ENCODE assay signal across 16 cellular contexts in genomic region chr5:65126192-65126591, GRCh38.
DNase-seq lines count a peak whose midpoint lies in the region; TF ChIP-seq lines count a peak whose summit lies in the region.
"Had no signal": no experiment of that assay in that cellular context is flagged by ENCODE, and none has a peak within 500 bp of the region (broad histone marks: within the 10 kb centered on the region; RNA-seq: fewer than 3 reads in every experiment).

No MANE protein-coding gene starts in this region.

- intact Hi-C loops in OCI-LY7 (cut with micrococcal nuclease; ENCODE audit: unreplicated experiment): no loop called here
- intact Hi-C loops in activated CD4-positive, alpha-beta T cell treated with anti-CD3 and anti-CD28 coated beads, Interleukin-2, amount 10 ng/mL, durations not matched to agents 24 days and 14 days (cut with micrococcal nuclease): no loop called here

- H3K4me2 ChIP-seq in OCI-LY7 (ENCODE audit: low read length): no peak overlapping the region
- H3K4me2 ChIP-seq: KMS-11 had no signal

- CTCF ChIA-PET in AG04450 (lab: Charles Lee): interaction anchor here (1.1 to 3.1 kb wide), 4 partner anchors 9 to 357 kb away, joined by 4 to 13 read pairs (median 6); no protein-coding TSS in a partner anchor
- CTCF ChIA-PET in OCI-LY7 (lab: Charles Lee; ENCODE audit: unreplicated experiment): no interaction called here

- H4K20me1 ChIP-seq in OCI-LY7 (ENCODE audit: insufficient read depth, low read length): no peaks in the 10 kb centered on the region

- H3K36me3 Mint-ChIP-seq in brain: no peaks in the 10 kb centered on the region
- H3K36me3 Mint-ChIP-seq in activated CD4-positive, alpha-beta T cell treated with anti-CD3 and anti-CD28 coated beads, Interleukin-2, amount 10 ng/mL, durations not matched to agents 24 days and 14 days (ENCODE audit: low read depth): no peaks in the 10 kb centered on the region
- H3K36me3 Mint-ChIP-seq: activated CD8-positive, alpha-beta memory T cell treated with anti-CD3 and anti-CD28 coated beads, Interleukin-2, amount 10 ng/mL, durations not matched to agents 7 days and 5 days had no signal

- peak overlapping the region; percentile 43 to 96 (median 85) for H3K27ac Mint-ChIP-seq in brain
- no peak overlapping the region for H3K27ac Mint-ChIP-seq in activated CD4-positive, alpha-beta T cell treated with anti-CD3 and anti-CD28 coated beads, Interleukin-2, amount 10 ng/mL, durations not matched to agents 24 days and 14 days
- H3K27ac Mint-ChIP-seq: activated CD8-positive, alpha-beta memory T cell treated with anti-CD3 and anti-CD28 coated beads, Interleukin-2, amount 10 ng/mL, durations not matched to agents 7 days and 5 days; B cell; stimulated activated naive CD8-positive, alpha-beta T cell treated with anti-CD3 and anti-CD28 coated beads, Interleukin-15, Interleukin-2, amounts not matched to agents 100 ng/mL and 50 ng/mL, for 24 hours had no signal

- no peak for DNase-seq in AG04450 (ENCODE audit: low read depth, low spot score)
- DNase-seq in NCI-H1105 treated with DMSO at 0.1 percent for 48 hours (lab: John Stamatoyannopoulos, UW): peak; percentile 49
- DNase-seq in inferior parietal cortex (ENCODE audit: extremely low spot score): peak; percentile 60
- no peak for DNase-seq in H7
- DNase-seq in activated CD4-positive, alpha-beta T cell treated with anti-CD3 and anti-CD28 coated beads for 48 hours: no peak
- no peak for DNase-seq in OCI-LY7 (ENCODE audit: low spot score)
- no peak for DNase-seq in activated CD4-positive, alpha-beta T cell treated with anti-CD3 and anti-CD28 coated beads, Interleukin-2, amount 10 ng/mL, durations not matched to agents 24 days and 14 days
- DNase-seq: activated CD8-positive, alpha-beta memory T cell treated with anti-CD3 and anti-CD28 coated beads, Interleukin-2, amount 10 ng/mL, durations not matched to agents 7 days and 5 days; adrenal gland; T-helper 2 cell had no signal

- POLR2A ChIA-PET in AG04450 (lab: Yijun Ruan, JAX): interaction anchor here (0.5 to 4.2 kb wide), 11 partner anchors 19 to 383 kb away, joined by 3 to 31 read pairs (median 5); partner anchors contain the start of gene ADAMTS6
- POLR2A ChIA-PET in OCI-LY7 (lab: Charles Lee): interaction anchor here (0.9 to 1.3 kb wide), 3 partner anchors 12 to 43 kb away, joined by 3 read pairs; no protein-coding TSS in a partner anchor

- H3K9me3 Mint-ChIP-seq in brain: no peaks in the 10 kb centered on the region
- peaks cover 4% of the 10 kb centered on the region for H3K9me3 Mint-ChIP-seq in activated CD4-positive, alpha-beta T cell treated with anti-CD3 and anti-CD28 coated beads, Interleukin-2, amount 10 ng/mL, durations not matched to agents 24 days and 14 days
- H3K9me3 Mint-ChIP-seq: stimulated activated naive CD8-positive, alpha-beta T cell treated with anti-CD3 and anti-CD28 coated beads, Interleukin-15, Interleukin-2, amounts not matched to agents 100 ng/mL and 50 ng/mL, for 24 hours had no signal

- H3K4me3 ChIP-seq in AG04450 (ENCODE audit: low read depth, low read length) (no peak overlapping the region), H7 (ENCODE audit: insufficient read depth, low read depth, low read length) (no peak overlapping the region), OCI-LY7 (ENCODE audit: low read depth, low read length, poor library complexity, severe bottlenecking) (no peak overlapping the region)
- H3K4me3 ChIP-seq: adrenal gland had no signal

- no peaks in the 10 kb centered on the region for H3K27me3 ChIP-seq in AG04450 (ENCODE audit: control insufficient read depth, insufficient read depth, low read length)
- H3K27me3 ChIP-seq in H7 (ENCODE audit: control insufficient read depth, insufficient read depth, low read length): no peaks in the 10 kb centered on the region
- H3K27me3 ChIP-seq: adrenal gland, neutrophil had no signal

- H3K27me3 Mint-ChIP-seq in brain: no peaks in the 10 kb centered on the region
- H3K27me3 Mint-ChIP-seq in activated CD4-positive, alpha-beta T cell treated with anti-CD3 and anti-CD28 coated beads, Interleukin-2, amount 10 ng/mL, durations not matched to agents 24 days and 14 days: no peaks in the 10 kb centered on the region
- H3K27me3 Mint-ChIP-seq: B cell; stimulated activated naive CD8-positive, alpha-beta T cell treated with anti-CD3 and anti-CD28 coated beads, Interleukin-15, Interleukin-2, amounts not matched to agents 100 ng/mL and 50 ng/mL, for 24 hours had no signal

- no peaks in the 10 kb centered on the region for H3K79me2 ChIP-seq in OCI-LY7 (ENCODE audit: insufficient read depth, low read depth, low read length)

- H3K9me3 ChIP-seq in AG04450 (ENCODE audit: control insufficient read depth, insufficient read depth, low read length) (no peaks in the 10 kb centered on the region), OCI-LY7 (ENCODE audit: low read length) (no peaks in the 10 kb centered on the region)
- H3K9me3 ChIP-seq: adrenal gland, neutrophil had no signal

- H3K4me1 Mint-ChIP-seq in brain: peaks cover 39% of the 10 kb centered on the region
- no peaks in the 10 kb centered on the region for H3K4me1 Mint-ChIP-seq in activated CD4-positive, alpha-beta T cell treated with anti-CD3 and anti-CD28 coated beads, Interleukin-2, amount 10 ng/mL, durations not matched to agents 24 days and 14 days
- H3K4me1 Mint-ChIP-seq: activated CD8-positive, alpha-beta memory T cell treated with anti-CD3 and anti-CD28 coated beads, Interleukin-2, amount 10 ng/mL, durations not matched to agents 7 days and 5 days; B cell had no signal

- no peaks in the 10 kb centered on the region for H3K9me2 ChIP-seq in OCI-LY7 (ENCODE audit: insufficient read depth, low read length)

- no peak overlapping the region for H2AFZ ChIP-seq in OCI-LY7 (ENCODE audit: low read length)

- H3K27ac ChIP-seq in AG04450 (ENCODE audit: low read depth, low read length): peak overlapping the region; percentile 99
- H3K27ac ChIP-seq in OCI-LY7 (ENCODE audit: low read depth, low read length, poor library complexity, severe bottlenecking): no peak overlapping the region
- H3K27ac ChIP-seq: adrenal gland, epithelial cell of prostate, KMS-11, neutrophil had no signal

- H3K36me3 ChIP-seq in H7 (replicated peaks; ENCODE audit: control insufficient read depth, insufficient read depth, low read length) (no peaks in the 10 kb centered on the region), OCI-LY7 (ENCODE audit: insufficient read depth, low read length) (no peaks in the 10 kb centered on the region)
- H3K36me3 ChIP-seq: adrenal gland, neutrophil had no signal

- BruUV-seq in OCI-LY7 (replicated peaks; lab: Mats Ljungman, UMichigan): no TSS peak

- H3K4me1 ChIP-seq in OCI-LY7 (ENCODE audit: insufficient read depth, low read length, poor library complexity, severe bottlenecking): no peaks in the 10 kb centered on the region
- H3K4me1 ChIP-seq: adrenal gland had no signal

- H3K4me3 Mint-ChIP-seq in brain: peak overlapping the region in 4 of 5 experiments; percentile 45 to 81 (median 66)
- no peak overlapping the region for H3K4me3 Mint-ChIP-seq in activated CD4-positive, alpha-beta T cell treated with anti-CD3 and anti-CD28 coated beads, Interleukin-2, amount 10 ng/mL, durations not matched to agents 24 days and 14 days
- H3K4me3 Mint-ChIP-seq: activated CD8-positive, alpha-beta memory T cell treated with anti-CD3 and anti-CD28 coated beads, Interleukin-2, amount 10 ng/mL, durations not matched to agents 7 days and 5 days; B cell; stimulated activated naive CD8-positive, alpha-beta T cell treated with anti-CD3 and anti-CD28 coated beads, Interleukin-15, Interleukin-2, amounts not matched to agents 100 ng/mL and 50 ng/mL, for 24 hours had no signal

- no peak for TF ChIP-seq CTCF in AG04450 (IDR thresholded peaks at IDR 0.05; ENCODE audit: low read depth, low read length)
- TF ChIP-seq CTCF in brain (conservative IDR thresholded peaks at IDR 0.05): no peak
- TF ChIP-seq CTCF in OCI-LY7 (conservative IDR thresholded peaks at IDR 0.05; ENCODE audit: low read length): no peak

Comparison
In these comparisons a context has a peak if more than half of its experiments do, and no peak if none do; other contexts are left out.
1. DNase-seq: peak in NCI-H1105 treated with DMSO at 0.1 percent for 48 hours (single experiment) and inferior parietal cortex (single experiment); none in AG04450 (single experiment), H7 (single experiment), activated CD4-positive, alpha-beta T cell treated with anti-CD3 and anti-CD28 coated beads for 48 hours (single experiment), OCI-LY7 (single experiment) and activated CD4-positive, alpha-beta T cell treated with anti-CD3 and anti-CD28 coated beads, Interleukin-2, amount 10 ng/mL, durations not matched to agents 24 days and 14 days (single experiment).